In genomic region chr2:237072067-237072931, GRCh38 we compare ENCODE assay signal across 8 cellular contexts. TPM values are rescaled to one million over a fixed set of nuclear protein-coding genes. Genes with fewer than 3 reads are reported as not detected.
DNase-seq lines count a peak whose midpoint lies in the region; ATAC-seq and TF ChIP-seq lines count a peak whose summit lies in the region.

No MANE protein-coding gene starts in this region.

- H3K27me3 ChIP-seq in lung (ENCODE audit: control insufficient read depth, insufficient read depth), result no peaks in the 10 kb centered on the region

- DNase-seq in NCI-H2227 (lab: John Stamatoyannopoulos, UW; ENCODE audit: unreplicated experiment) (peak; percentile 49), NCI-H2227 treated with DMSO at 0.1 percent for 48 hours (lab: John Stamatoyannopoulos, UW) (no peak), NCI-H1048 (lab: John Stamatoyannopoulos, UW) (peak; percentile 5), coronary artery (ENCODE audit: low spot score) (no peak), lung (ENCODE audit: low spot score) (peak; percentile 78), NCI-H1436 (lab: John Stamatoyannopoulos, UW) (no peak)
- DNase-seq in activated CD4-positive, alpha-beta T cell treated with anti-CD3 and anti-CD28 coated beads for 48 hours, result peak; percentile 83
- DNase-seq in stimulated activated CD8-positive, alpha-beta memory T cell treated with anti-CD3 and anti-CD28 coated beads, Interleukin-15, amount 100 ng/mL, for 1 hour (ENCODE audit: low read depth), result peak; percentile 63

- WGBS in lung, 2 donors, result 84 to 86% methylated on average over 24 of the region's 24 CpGs

- ATAC-seq in lung (ENCODE audit: insufficient read depth, low FRiP score), result no peak

- no peak overlapping the region for H3K27ac ChIP-seq in coronary artery
- no peak overlapping the region for H3K27ac ChIP-seq in lung (ENCODE audit: low read depth in 1 of 2, low read length in 1 of 2)

- no peaks in the 10 kb centered on the region for H3K9me3 ChIP-seq in lung (ENCODE audit: control insufficient read depth in 2 of 2, insufficient read depth in 1 of 2, low read length in 1 of 2)

- H3K4me1 ChIP-seq in lung (ENCODE audit: control insufficient read depth in 2 of 2, insufficient read depth in 2 of 2, low read length in 2 of 2), result peaks cover 0 to 11% of the 10 kb centered on the region in 2 donors

- no peaks in the 10 kb centered on the region for H3K36me3 ChIP-seq in lung (ENCODE audit: control insufficient read depth in 2 of 2, insufficient read depth in 2 of 2, low read length in 2 of 2)

- TF ChIP-seq CTCF in coronary artery (IDR thresholded peaks at IDR 0.05) (peak; percentile 92), lung (IDR thresholded peaks at IDR 0.05; ENCODE audit: control extremely low read depth, extremely low read depth) (peak; percentile 93)

- H3K4me3 ChIP-seq in coronary artery (no peak overlapping the region), lung (no peak overlapping the region)

RNA-seq across cellular contexts. Expression of gene COPS8, which starts 13.4 kb away (rescaled TPM):
- total RNA-seq in lung, result 10 to 100 TPM; 39.3 to 70.5 TPM
- 10 to 100 TPM; 24.7 to 33.0 TPM for polyA plus RNA-seq in lung

Comparison
In these comparisons a context has a peak if more than half of its experiments do, and no peak if none do; other contexts are left out.
1. DNase-seq: peak in NCI-H2227 (single experiment), NCI-H1048 (single experiment), activated CD4-positive, alpha-beta T cell treated with anti-CD3 and anti-CD28 coated beads for 48 hours (single experiment), lung (single experiment) and stimulated activated CD8-positive, alpha-beta memory T cell treated with anti-CD3 and anti-CD28 coated beads, Interleukin-15, amount 100 ng/mL, for 1 hour (single experiment); none in NCI-H2227 treated with DMSO at 0.1 percent for 48 hours (single experiment), coronary artery (single experiment) and NCI-H1436 (single experiment).